31 cellular contexts compared by ENCODE assay signal in genomic region chr3:129360705-129361460, GRCh38.
DNase-seq lines count a peak whose midpoint lies in the region; ATAC-seq, FAIRE-seq and TF ChIP-seq lines count a peak whose summit lies in the region.
"Had no signal": no experiment of that assay in that cellular context is flagged by ENCODE, and none has a peak within 500 bp of the region (broad histone marks: within the 10 kb centered on the region; RNA-seq: fewer than 3 reads in every experiment).

No MANE protein-coding gene starts in this region.

- no peak overlapping the region for H3K9ac ChIP-seq in HepG2 (ENCODE audit: insufficient read depth, low read depth, low read length)
- H3K9ac ChIP-seq in smooth muscle cell (ENCODE audit: low read depth) = no peak overlapping the region
- no peak overlapping the region for H3K9ac ChIP-seq in GM23248

- H3K79me2 ChIP-seq in HepG2 (ENCODE audit: insufficient read depth, low read length) = no peaks in the 10 kb centered on the region
- no peaks in the 10 kb centered on the region for H3K79me2 ChIP-seq in smooth muscle cell (ENCODE audit: low read depth)
- no peaks in the 10 kb centered on the region for H3K79me2 ChIP-seq in GM23248 (ENCODE audit: insufficient read depth)

- H3K4me3 ChIP-seq in HepG2 (replicated peaks in 1 of 3; ENCODE audit: insufficient read depth in 1 of 3, low read depth in 2 of 3, low read length in 3 of 3) (no peak overlapping the region), right lobe of liver (no peak overlapping the region), smooth muscle cell (no peak overlapping the region), GM23248 (no peak overlapping the region)
- no peak overlapping the region for H3K4me3 ChIP-seq in effector memory CD4-positive, alpha-beta T cell (ENCODE audit: insufficient read depth, low read depth, low read length, poor library complexity, severe bottlenecking)
- H3K4me3 ChIP-seq: dorsolateral prefrontal cortex, gastroesophageal sphincter, sigmoid colon, SJSA1, tibial artery had no signal

- H3K4me3 Mint-ChIP-seq in WTC11 (no peak overlapping the region), glutamatergic neuron (ENCODE audit: unreplicated experiment) (no peak overlapping the region)
- H3K4me3 Mint-ChIP-seq: CD4-positive, alpha-beta memory T cell; immature natural killer cell; memory B cell had no signal

- no peaks in the 10 kb centered on the region for H4K20me1 ChIP-seq in HepG2 (ENCODE audit: insufficient read depth, low read length)
- no peaks in the 10 kb centered on the region for H4K20me1 ChIP-seq in smooth muscle cell (ENCODE audit: low read depth)
- H4K20me1 ChIP-seq in GM23248 (ENCODE audit: insufficient read depth) = no peaks in the 10 kb centered on the region

- H3K9me3 ChIP-seq in HepG2 (ENCODE audit: low read length) = no peaks in the 10 kb centered on the region
- no peaks in the 10 kb centered on the region for H3K9me3 ChIP-seq in right lobe of liver
- no peaks in the 10 kb centered on the region for H3K9me3 ChIP-seq in smooth muscle cell (replicated peaks; ENCODE audit: low read depth)
- no peaks in the 10 kb centered on the region for H3K9me3 ChIP-seq in GM23248 (ENCODE audit: low read depth)
- H3K9me3 ChIP-seq in effector memory CD4-positive, alpha-beta T cell (ENCODE audit: control insufficient read depth, low read length) = no peaks in the 10 kb centered on the region
- H3K9me3 ChIP-seq: gastroesophageal sphincter, sigmoid colon, SJSA1, tibial artery had no signal

- no peak for TF ChIP-seq POLR2A in HepG2 (IDR thresholded peaks at IDR 0.05; ENCODE audit: insufficient read depth in 1 of 2, low read depth in 2 of 2, low read length in 2 of 2)
- no peak for TF ChIP-seq POLR2A in right lobe of liver (IDR thresholded peaks at IDR 0.05)

- H3K27ac Mint-ChIP-seq in WTC11 (no peak overlapping the region), glutamatergic neuron (ENCODE audit: unreplicated experiment) (peak overlapping the region; percentile 80)
- H3K27ac Mint-ChIP-seq: CD4-positive, alpha-beta memory T cell; immature natural killer cell; memory B cell; progenitor cell of endocrine pancreas had no signal

- H2AFZ ChIP-seq in HepG2 (ENCODE audit: low read length) = no peak overlapping the region
- no peak overlapping the region for H2AFZ ChIP-seq in smooth muscle cell (ENCODE audit: low read depth)
- H2AFZ ChIP-seq in GM23248 = no peak overlapping the region

- in situ Hi-C loops in HepG2 (cut with HindIII; ENCODE audit: extremely low pct_ligation_motif_present, low pct_unique_long_range_greater_than_20kb) (no loop called here), GM23248 (cut with MboI) (no loop called here)

- no TSS peak for BruUV-seq in HepG2 (replicated peaks; lab: Mats Ljungman, UMichigan)

- H3K27me3 Mint-ChIP-seq in WTC11 (ENCODE audit: low read depth) (peaks cover 5% of the 10 kb centered on the region; the same call in 1 of the 2 replicates), glutamatergic neuron (ENCODE audit: unreplicated experiment) (peaks cover 5% of the 10 kb centered on the region)

- H3F3A ChIP-seq in smooth muscle cell (ENCODE audit: low read depth) = peaks cover 6% of the 10 kb centered on the region
- H3F3A ChIP-seq in GM23248 (ENCODE audit: insufficient read depth) = no peaks in the 10 kb centered on the region

- no peak for TF ChIP-seq RAD21 in HepG2 (CRISPR knock-in tag; IDR thresholded peaks at IDR 0.05)

- H3K27ac ChIP-seq in HepG2 (ENCODE audit: extremely low read length, insufficient read depth, low read length) (no peak overlapping the region), right lobe of liver (no peak overlapping the region), smooth muscle cell (ENCODE audit: low read depth) (peak overlapping the region; percentile 60), GM23248 (no peak overlapping the region)
- H3K27ac ChIP-seq in effector memory CD4-positive, alpha-beta T cell (ENCODE audit: insufficient read depth, low read length, poor library complexity, severe bottlenecking) = no peak overlapping the region
- H3K27ac ChIP-seq: brain microvascular endothelial cell, dorsolateral prefrontal cortex, gastroesophageal sphincter, sigmoid colon, SJSA1, tibial artery had no signal

- H3K4me1 Mint-ChIP-seq in WTC11 (0 out of 2 replicates have a peak, but pooled peaks cover 4% of the 10 kb centered on the region), glutamatergic neuron (ENCODE audit: low read depth, unreplicated experiment) (peaks cover 7% of the 10 kb centered on the region)
- H3K4me1 Mint-ChIP-seq: CD4-positive, alpha-beta memory T cell; immature natural killer cell; memory B cell had no signal

- peaks cover 8% of the 10 kb centered on the region for H3K36me3 Mint-ChIP-seq in WTC11
- H3K36me3 Mint-ChIP-seq in glutamatergic neuron (ENCODE audit: unreplicated experiment) = peaks cover 4% of the 10 kb centered on the region
- H3K36me3 Mint-ChIP-seq: CD4-positive, alpha-beta memory T cell; immature natural killer cell had no signal

- H3K9me3 Mint-ChIP-seq in WTC11 (peaks cover 6% of the 10 kb centered on the region), glutamatergic neuron (ENCODE audit: unreplicated experiment) (peaks cover 16% of the 10 kb centered on the region)
- H3K9me3 Mint-ChIP-seq: CD4-positive, alpha-beta memory T cell; immature natural killer cell had no signal

- 59% methylated on average over 13 of the region's 13 CpGs for WGBS in HepG2 (ENCODE audit: low lambda C conversion rate)
- WGBS in right lobe of liver (ENCODE audit: insufficient coverage, low coverage, low lambda C conversion rate, missing lambda C conversion rate) = 93% methylated on average over 9 of the region's 13 CpGs
- 51% methylated on average over 13 of the region's 13 CpGs for WGBS in smooth muscle cell (ENCODE audit: low lambda C conversion rate)
- 84% methylated on average over 13 of the region's 13 CpGs for WGBS in GM23248 (ENCODE audit: low coverage in 1 of 2, low lambda C conversion rate in 2 of 2, missing lambda C conversion rate in 2 of 2), 2 experiments

- no peak for FAIRE-seq in HepG2 (lab: Jason Lieb, UNC)
- FAIRE-seq: H54 had no signal

- intact Hi-C loops in HepG2 (cut with micrococcal nuclease; ENCODE audit: unreplicated experiment) = no loop called here
- intact Hi-C loops in right lobe of liver (cut with DNase I) = no loop called here

- H3K36me3 ChIP-seq in HepG2 (replicated peaks in 1 of 2; ENCODE audit: control insufficient read depth in 1 of 2, insufficient read depth in 2 of 2, low read length in 2 of 2) (no peaks in the 10 kb centered on the region), right lobe of liver (no peaks in the 10 kb centered on the region), smooth muscle cell (ENCODE audit: low read depth) (no peaks in the 10 kb centered on the region), GM23248 (ENCODE audit: low read depth) (no peaks in the 10 kb centered on the region)
- H3K36me3 ChIP-seq in effector memory CD4-positive, alpha-beta T cell (ENCODE audit: control insufficient read depth, insufficient read depth, low read length) = no peaks in the 10 kb centered on the region
- H3K36me3 ChIP-seq: brain microvascular endothelial cell, gastroesophageal sphincter, sigmoid colon, SJSA1, tibial artery had no signal

- POLR2A ChIA-PET in HepG2 (lab: Yijun Ruan, JAX) = no interaction called here
- POLR2A ChIA-PET in WTC11 (lab: Charles Lee) = no interaction called here

- H3K4me2 ChIP-seq in HepG2 (ENCODE audit: low read depth, low read length) (no peak overlapping the region), smooth muscle cell (peak overlapping the region; percentile 62), GM23248 (ENCODE audit: unreplicated experiment) (no peak overlapping the region)

- H3K9me2 ChIP-seq in GM23248 (ENCODE audit: insufficient read depth) = no peaks in the 10 kb centered on the region

- ATAC-seq in HepG2 = peak; percentile 57
- no peak for ATAC-seq in right lobe of liver
- ATAC-seq in WTC11 = peak; percentile 67
- ATAC-seq: activated CD4-positive, CD25-positive, alpha-beta regulatory T cell treated with anti-CD3 and anti-CD28 coated beads, Interleukin-2, amount 50 U/mL, for 24 hours; gastroesophageal sphincter; left colon had no signal

- CTCF ChIA-PET in HepG2 (lab: Yijun Ruan, JAX; ENCODE audit: low intra/inter-chr PET ratio, low total read pairs) = no interaction called here
- CTCF ChIA-PET in WTC11 (lab: Charles Lee) = no interaction called here

- TF ChIP-seq EP300 in HepG2 (IDR thresholded peaks at IDR 0.05; ENCODE audit: low read depth in 2 of 2, low read length in 2 of 2) = no peak
- TF ChIP-seq EP300 in HepG2 (CRISPR knock-in tag; IDR thresholded peaks at IDR 0.05; ENCODE audit: borderline replicate concordance) = no peak

- TF ChIP-seq CTCF in HepG2 (CRISPR knock-in tag; IDR thresholded peaks at IDR 0.05) = no peak
- TF ChIP-seq CTCF in right lobe of liver (IDR thresholded peaks at IDR 0.05) = no peak
- TF ChIP-seq CTCF in WTC11 (IDR thresholded peaks at IDR 0.05) = no peak
- TF ChIP-seq CTCF in glutamatergic neuron (IDR thresholded peaks at IDR 0.05; ENCODE audit: partially characterized antibody, unreplicated experiment) = no peak
- TF ChIP-seq CTCF in smooth muscle cell (IDR thresholded peaks at IDR 0.05; ENCODE audit: borderline replicate concordance, insufficient read depth, poor library complexity, severe bottlenecking) = peak; percentile 10

- peaks cover 37% of the 10 kb centered on the region for H3K4me1 ChIP-seq in HepG2 (ENCODE audit: insufficient read depth, low read length)
- no peaks in the 10 kb centered on the region for H3K4me1 ChIP-seq in right lobe of liver
- H3K4me1 ChIP-seq in smooth muscle cell (ENCODE audit: low read depth) = peaks cover 21% of the 10 kb centered on the region
- no peaks in the 10 kb centered on the region for H3K4me1 ChIP-seq in GM23248 (ENCODE audit: insufficient read depth)
- no peaks in the 10 kb centered on the region for H3K4me1 ChIP-seq in effector memory CD4-positive, alpha-beta T cell (ENCODE audit: control insufficient read depth, insufficient read depth, low read length, poor library complexity, severe bottlenecking)
- H3K4me1 ChIP-seq: gastroesophageal sphincter, sigmoid colon, SJSA1, tibial artery had no signal

- H3K27me3 ChIP-seq in HepG2 (ENCODE audit: control insufficient read depth in 1 of 2, insufficient read depth in 2 of 2, low read length in 2 of 2) = peaks cover 6 to 43% of the 10 kb centered on the region in 2 experiments; a peak in 4 of 5 replicates
- H3K27me3 ChIP-seq in right lobe of liver = no peaks in the 10 kb centered on the region
- H3K27me3 ChIP-seq in smooth muscle cell (ENCODE audit: low read depth) = no peaks in the 10 kb centered on the region
- no peaks in the 10 kb centered on the region for H3K27me3 ChIP-seq in GM23248 (replicated peaks; ENCODE audit: insufficient read depth)
- H3K27me3 ChIP-seq in effector memory CD4-positive, alpha-beta T cell (replicated peaks; ENCODE audit: control insufficient read depth, insufficient read depth, low read length, poor library complexity, severe bottlenecking) = no peaks in the 10 kb centered on the region
- H3K27me3 ChIP-seq: brain microvascular endothelial cell, dorsolateral prefrontal cortex, SJSA1 had no signal

- DNase-seq in HepG2 (ENCODE audit: low spot score) (no peak), right lobe of liver (no peak), WTC11 (ENCODE audit: low spot score) (no peak), glutamatergic neuron (no peak), smooth muscle cell (lab: John Stamatoyannopoulos, UW; ENCODE audit: unreplicated experiment) (no peak), GM23248 (no peak), GM19238 (ENCODE audit: insufficient read length, low spot score) (no peak)
- DNase-seq in effector memory CD4-positive, alpha-beta T cell = no peak
- DNase-seq: activated CD4-positive, alpha-beta T cell treated with anti-CD3 and anti-CD28 coated beads, Interleukin-2, amount 50 U/mL, for 48 hours; activated CD8-positive, alpha-beta memory T cell treated with anti-CD3 and anti-CD28 coated beads, Interleukin-2, amount 50 U/mL, for 4 hours; activated naive CD4-positive, alpha-beta T cell treated with Interleukin-2 at 50 U/mL for 16 hours; brain microvascular endothelial cell; CD4-positive, alpha-beta memory T cell; dorsolateral prefrontal cortex; hippocampal formation; immature natural killer cell; MV-4-11; NCI-H446; NCI-H748 treated with DMSO at 0.1 percent for 48 hours; RPMI8226; sigmoid colon; stimulated activated CD4-positive, alpha-beta T cell treated with anti-CD3 and anti-CD28 coated beads, Interleukin-4, amount 100 ng/mL, for 24 hours; T-helper 1 cell; tibial artery had no signal

Comparison
In these comparisons a context has a peak if more than half of its experiments do, and no peak if none do; other contexts are left out.
1. ATAC-seq: peak in HepG2 (single experiment) and WTC11 (single experiment); none in right lobe of liver (0 of 4).